In the genomic region with DNA sequence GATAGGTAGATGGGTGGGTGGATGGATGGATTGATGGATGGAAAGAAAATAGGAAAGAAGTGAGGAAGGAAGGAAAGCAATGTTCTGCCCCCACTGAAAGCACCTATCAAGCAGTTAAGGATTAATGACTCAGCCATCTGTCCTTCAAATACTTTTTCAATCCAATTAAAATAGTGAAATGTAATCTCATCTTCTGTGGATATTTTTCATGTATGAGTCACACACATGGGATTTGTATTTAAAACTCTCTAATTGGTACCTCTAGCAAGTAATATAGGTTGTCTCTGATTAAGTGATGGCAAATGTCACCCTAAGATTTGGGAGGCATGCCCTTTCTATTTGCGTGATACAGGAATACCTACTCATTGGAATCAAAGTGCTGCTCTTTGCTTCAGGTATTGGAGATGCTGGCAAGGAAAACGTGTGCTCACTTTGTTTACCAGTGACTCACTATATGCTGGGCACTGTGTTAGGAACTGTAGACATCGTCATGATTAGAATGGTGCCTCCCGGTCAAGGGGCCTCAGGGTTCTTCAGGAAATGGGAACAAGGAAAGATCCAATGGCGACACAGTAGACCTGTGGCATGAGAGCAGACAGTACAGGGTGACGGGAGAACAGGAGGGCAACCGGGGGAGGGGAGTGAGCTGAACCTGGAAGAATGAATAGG, we compare ENCODE assay signal across 18 cellular contexts.
DNase-seq lines count a peak whose midpoint lies in the region; ATAC-seq and TF ChIP-seq lines count a peak whose summit lies in the region.
"Had no signal": no experiment of that assay in that cellular context is flagged by ENCODE, and none has a peak within 500 bp of the region (broad histone marks: within the 10 kb centered on the region; RNA-seq: fewer than 3 reads in every experiment).

No MANE protein-coding gene starts in this region.

- H3K4me3 ChIP-seq in brain microvascular endothelial cell (ENCODE audit: low read depth, low read length) (no peak overlapping the region), esophagus squamous epithelium (no peak overlapping the region)
- H3K4me3 ChIP-seq: gastrocnemius medialis, right atrium auricular region had no signal

- no peaks in the 10 kb centered on the region for H3K9me3 Mint-ChIP-seq in activated T-helper 17 cell treated with anti-CD3 and anti-CD28 coated beads, Interleukin-2, amount 50 U/mL, for 72 hours
- H3K9me3 Mint-ChIP-seq: activated naive CD4-positive, alpha-beta T cell treated with anti-CD3 and anti-CD28 coated beads for 36 hours; type B pancreatic cell had no signal

- no peaks in the 10 kb centered on the region for H3K4me1 Mint-ChIP-seq in activated T-helper 17 cell treated with anti-CD3 and anti-CD28 coated beads, Interleukin-2, amount 50 U/mL, for 72 hours

- H3K36me3 ChIP-seq in brain microvascular endothelial cell (replicated peaks) (no peaks in the 10 kb centered on the region), esophagus squamous epithelium (no peaks in the 10 kb centered on the region)
- H3K36me3 ChIP-seq: gastrocnemius medialis, right atrium auricular region had no signal

- no peak overlapping the region for H3K27ac ChIP-seq in brain microvascular endothelial cell
- no peak overlapping the region for H3K27ac ChIP-seq in esophagus squamous epithelium
- H3K27ac ChIP-seq: gastrocnemius medialis, right atrium auricular region had no signal

- H3K9me3 ChIP-seq in esophagus squamous epithelium: no peaks in the 10 kb centered on the region
- H3K9me3 ChIP-seq: gastrocnemius medialis had no signal

- no peak for ATAC-seq in activated T-helper 17 cell treated with anti-CD3 and anti-CD28 coated beads, Interleukin-2, amount 50 U/mL, for 72 hours (replicated peaks)
- ATAC-seq: left lobe of liver; Right ventricle myocardium inferior; stimulated activated naive CD8-positive, alpha-beta T cell treated with anti-CD3 and anti-CD28 coated beads, Interleukin-15, Interleukin-2, amounts not matched to agents 100 U/mL and 50 U/mL, for 24 hours had no signal

- no peak overlapping the region for H3K27ac Mint-ChIP-seq in activated T-helper 17 cell treated with anti-CD3 and anti-CD28 coated beads, Interleukin-2, amount 50 U/mL, for 72 hours
- H3K27ac Mint-ChIP-seq: activated naive CD4-positive, alpha-beta T cell treated with anti-CD3 and anti-CD28 coated beads for 36 hours; type B pancreatic cell had no signal

- TF ChIP-seq CTCF in brain microvascular endothelial cell (IDR thresholded peaks at IDR 0.05; ENCODE audit: low read depth, low read length, missing control alignments) (no peak), GM13976 (IDR thresholded peaks at IDR 0.05; ENCODE audit: borderline replicate concordance, control extremely low read depth, extremely low read depth, insufficient read depth, missing control alignments) (no peak), esophagus squamous epithelium (IDR thresholded peaks at IDR 0.05) (no peak)

- WGBS in esophagus squamous epithelium, 2 donors: 64 to 73% methylated on average over 7 of the region's 7 CpGs

- H3K27me3 Mint-ChIP-seq in activated T-helper 17 cell treated with anti-CD3 and anti-CD28 coated beads, Interleukin-2, amount 50 U/mL, for 72 hours: peaks cover 11% of the 10 kb centered on the region
- H3K27me3 Mint-ChIP-seq: type B pancreatic cell had no signal

- TF ChIP-seq POLR2A in esophagus squamous epithelium (IDR thresholded peaks at IDR 0.05): no peak

- no peaks in the 10 kb centered on the region for H3K36me3 Mint-ChIP-seq in activated T-helper 17 cell treated with anti-CD3 and anti-CD28 coated beads, Interleukin-2, amount 50 U/mL, for 72 hours (ENCODE audit: low read depth)
- H3K36me3 Mint-ChIP-seq: type B pancreatic cell had no signal

- intact Hi-C loops in esophagus squamous epithelium (cut with DNase I): no loop called here

- no peak overlapping the region for H3K4me3 Mint-ChIP-seq in activated T-helper 17 cell treated with anti-CD3 and anti-CD28 coated beads, Interleukin-2, amount 50 U/mL, for 72 hours
- H3K4me3 Mint-ChIP-seq: activated naive CD4-positive, alpha-beta T cell treated with anti-CD3 and anti-CD28 coated beads for 36 hours; type B pancreatic cell had no signal

- no peaks in the 10 kb centered on the region for H3K4me1 ChIP-seq in esophagus squamous epithelium
- H3K4me1 ChIP-seq: gastrocnemius medialis had no signal

- DNase-seq in Daoy (ENCODE audit: low read depth): peak; percentile 55
- peak; percentile 92 for DNase-seq in NCI-H446 treated with DMSO at 0.1 percent for 48 hours (lab: John Stamatoyannopoulos, UW)
- peak; percentile 7 for DNase-seq in brain microvascular endothelial cell
- DNase-seq in renal cortical epithelial cell (ENCODE audit: low read depth): peak; percentile 24
- no peak for DNase-seq in GM13976 (ENCODE audit: low spot score)
- no peak for DNase-seq in esophagus squamous epithelium (lab: John Stamatoyannopoulos, UW)
- DNase-seq: activated CD4-positive, alpha-beta T cell treated with anti-CD3 and anti-CD28 coated beads, Interleukin-2, amount 50 U/mL, for 4 hours; activated naive CD4-positive, alpha-beta T cell treated with anti-CD3 and anti-CD28 coated beads for 36 hours; aorta; gastrocnemius medialis; NCI-H146; NCI-H2227 treated with DMSO at 0.1 percent for 48 hours; stimulated activated naive CD8-positive, alpha-beta T cell treated with anti-CD3 and anti-CD28 coated beads, Interleukin-15, Interleukin-2, amounts not matched to agents 100 U/mL and 50 U/mL, for 24 hours had no signal

- in situ Hi-C loops in brain microvascular endothelial cell (cut with HindIII; ENCODE audit: low pct_ligation_motif_present, low sequenced_read_pairs): no loop called here
- in situ Hi-C loops in GM13976 (cut with MboI; ENCODE audit: low sequenced_read_pairs, unreplicated experiment): no loop called here

- H3K27me3 ChIP-seq in brain microvascular endothelial cell (replicated peaks) (no peaks in the 10 kb centered on the region), esophagus squamous epithelium (no peaks in the 10 kb centered on the region)
- H3K27me3 ChIP-seq: gastrocnemius medialis, right atrium auricular region had no signal

Comparison
In these comparisons a context has a peak if more than half of its experiments do, and no peak if none do; other contexts are left out.
1. DNase-seq: peak in Daoy (single experiment), NCI-H446 treated with DMSO at 0.1 percent for 48 hours (single experiment), brain microvascular endothelial cell (single experiment) and renal cortical epithelial cell (single experiment); none in GM13976 (single experiment) and esophagus squamous epithelium (single experiment).